Comparison of ENCODE assay signal across 10 cellular contexts in genomic region chr12:109944975-109945374, GRCh38. TPM values are rescaled to one million over a fixed set of nuclear protein-coding genes. Genes with fewer than 3 reads are reported as not detected.
DNase-seq lines count a peak whose midpoint lies in the region; ATAC-seq, FAIRE-seq and TF ChIP-seq lines count a peak whose summit lies in the region.
"Had no signal": no experiment of that assay in that cellular context is flagged by ENCODE, and none has a peak within 500 bp of the region (broad histone marks: within the 10 kb centered on the region; RNA-seq: fewer than 3 reads in every experiment).

No MANE protein-coding gene starts in this region.

- peak; percentile 74 for ATAC-seq in HepG2
- no peak for ATAC-seq in HG03457 (IDR thresholded peaks at IDR 0.05; ENCODE audit: unreplicated experiment)
- no peak for ATAC-seq in GM19395 (IDR thresholded peaks at IDR 0.05; ENCODE audit: unreplicated experiment)
- ATAC-seq: mucosa of descending colon had no signal

- no peak overlapping the region for H2AFZ ChIP-seq in HepG2 (ENCODE audit: low read length)

- H4K20me1 ChIP-seq in HepG2 (ENCODE audit: insufficient read depth, low read length), result no peaks in the 10 kb centered on the region

- H3K4me2 ChIP-seq in HepG2 (ENCODE audit: low read depth, low read length), result 0 out of 2 replicates have a peak overlapping the region, but pooled peaks have one; percentile 26

- CTCF ChIA-PET in HepG2 (lab: Yijun Ruan, JAX; ENCODE audit: low intra/inter-chr PET ratio, low total read pairs), result no interaction called here

- no peaks in the 10 kb centered on the region for H3K79me2 ChIP-seq in HepG2 (ENCODE audit: insufficient read depth, low read length)

- H3K27ac ChIP-seq in HepG2 (ENCODE audit: extremely low read length, insufficient read depth, low read length), result peak overlapping the region; percentile 46
- peak overlapping the region; percentile 17 for H3K27ac ChIP-seq in substantia nigra (ENCODE audit: low read depth, low read length, poor library complexity, severe bottlenecking)
- H3K27ac ChIP-seq: colonic mucosa had no signal

- POLR2A ChIA-PET in HepG2 (lab: Yijun Ruan, JAX), result no interaction called here

- H3K9ac ChIP-seq in HepG2 (ENCODE audit: insufficient read depth, low read depth, low read length), result no peak overlapping the region

- intact Hi-C loops in HepG2 (cut with micrococcal nuclease; ENCODE audit: unreplicated experiment), result loop anchor here (5.0 kb wide), 1 partner anchor 52 kb away; the partner anchor contains the start of genes ANKRD13A and GIT2

- peaks cover 66% of the 10 kb centered on the region for H3K4me1 ChIP-seq in HepG2 (ENCODE audit: insufficient read depth, low read length)

- TF ChIP-seq CTCF in epithelial cell of esophagus (IDR thresholded peaks at IDR 0.05; ENCODE audit: insufficient read depth, low read depth, low read length, missing control alignments), result no peak
- peak; percentile 50 for TF ChIP-seq CTCF in HepG2 (CRISPR knock-in tag; IDR thresholded peaks at IDR 0.05)

- in situ Hi-C loops in HepG2 (cut with HindIII; ENCODE audit: extremely low pct_ligation_motif_present, low pct_unique_long_range_greater_than_20kb), result no loop called here

- peak; percentile 76 for FAIRE-seq in HepG2 (lab: Jason Lieb, UNC)

- no peaks in the 10 kb centered on the region for H3K27me3 ChIP-seq in HepG2 (ENCODE audit: control insufficient read depth in 1 of 2, insufficient read depth in 2 of 2, low read length in 2 of 2)
- H3K27me3 ChIP-seq: colonic mucosa had no signal

- no peak for TF ChIP-seq RAD21 in HepG2 (CRISPR knock-in tag; IDR thresholded peaks at IDR 0.05)

- no peak overlapping the region for H3K4me3 ChIP-seq in epithelial cell of esophagus (ENCODE audit: low read length)
- no peak overlapping the region for H3K4me3 ChIP-seq in HepG2 (replicated peaks in 1 of 3; ENCODE audit: insufficient read depth in 1 of 3, low read depth in 2 of 3, low read length in 3 of 3)
- H3K4me3 ChIP-seq: colonic mucosa, mucosa of descending colon had no signal

- 63% methylated on average over 13 of the region's 13 CpGs for WGBS in HepG2 (ENCODE audit: low lambda C conversion rate)

- BruUV-seq in HepG2 (replicated peaks; lab: Mats Ljungman, UMichigan), result no TSS peak

- no peak for TF ChIP-seq POLR2A in HepG2 (IDR thresholded peaks at IDR 0.05; ENCODE audit: insufficient read depth in 1 of 2, low read depth in 2 of 2, low read length in 2 of 2)

- peaks cover 1 to 12% of the 10 kb centered on the region in 2 experiments for H3K36me3 ChIP-seq in HepG2 (replicated peaks in 1 of 2; ENCODE audit: control insufficient read depth in 1 of 2, insufficient read depth in 2 of 2, low read length in 2 of 2)
- H3K36me3 ChIP-seq: colonic mucosa had no signal

- DNase-seq in SK-N-DZ (ENCODE audit: low spot score) (peak; percentile 35), epithelial cell of esophagus (ENCODE audit: low read depth) (peak; percentile 67), HepG2 (ENCODE audit: low spot score) (peak; percentile 58), substantia nigra (lab: John Stamatoyannopoulos, UW) (peak in 16 of 49 donors; percentile 5 to 42 (median 18)), NK-92 (lab: John Stamatoyannopoulos, UW; ENCODE audit: unreplicated experiment) (no peak)
- DNase-seq: colonic mucosa, mucosa of descending colon, NCI-H1417 had no signal

- TF ChIP-seq EP300 in HepG2 (IDR thresholded peaks at IDR 0.05; ENCODE audit: low read depth in 2 of 2, low read length in 2 of 2), result no peak
- no peak for TF ChIP-seq EP300 in HepG2 (CRISPR knock-in tag; IDR thresholded peaks at IDR 0.05; ENCODE audit: borderline replicate concordance)

- H3K9me3 ChIP-seq in HepG2 (ENCODE audit: low read length), result no peaks in the 10 kb centered on the region
- H3K9me3 ChIP-seq: colonic mucosa, mucosa of descending colon had no signal

TF ChIP-seq in HepG2, 621 proteins besides CTCF, POLR2A, EP300 and RAD21 (continues in another document):
- no peak for TF ChIP-seq JUND (CRISPR knock-in tag; IDR thresholded peaks at IDR 0.05)

RNA-seq across cellular contexts. Expression of gene TCHP, which starts 44.9 kb away (rescaled TPM):
- polyA plus RNA-seq in SK-N-DZ (2014; cell fraction: cytosol; rRNA removed), result 18.7 and 22.4 TPM in 2 replicates
- 39.2 and 53.2 TPM in 2 replicates for polyA plus RNA-seq in SK-N-DZ (2014; cell fraction: nucleus; rRNA removed)
- total RNA-seq in HepG2 (2016; rRNA removed; fragmentation: Illumina TruSeq; extraction: Trizol), result 10.4 and 12.2 TPM in 2 replicates
- total RNA-seq in HepG2 (2016; cell fraction: cytosol; rRNA removed; fragmentation: Illumina TruSeq; extraction: Trizol; ENCODE audit: low read depth), result 2.5 and 2.6 TPM in 2 replicates
- 8.5 and 11.7 TPM in 2 replicates for total RNA-seq in HepG2 (2016; cell fraction: insoluble cytoplasmic fraction; rRNA removed; fragmentation: Illumina TruSeq; extraction: Trizol)
- total RNA-seq in HepG2 (2016; cell fraction: membrane; rRNA removed; fragmentation: Illumina TruSeq; extraction: Trizol), result 5.2 and 5.6 TPM in 2 replicates
- 12.5 and 13.8 TPM in 2 replicates for total RNA-seq in HepG2 (2016; cell fraction: nucleus; rRNA removed; fragmentation: Illumina TruSeq; extraction: Trizol)
- 6.3 and 6.7 TPM in 2 replicates for polyA plus RNA-seq in HepG2 (2011; rRNA removed)
- polyA plus RNA-seq in HepG2 (2011; cell fraction: cytosol; rRNA removed), result 4.3 and 5.7 TPM in 2 replicates
- polyA plus RNA-seq in HepG2 (2011; cell fraction: nucleus; rRNA removed), result 32.3 and 36.3 TPM in 2 replicates
- 7.6 and 9.7 TPM in 2 replicates for polyA plus RNA-seq in HepG2 (2012)
- polyA plus RNA-seq in HepG2 (2016; cell fraction: cytosol; fragmentation: Illumina TruSeq; extraction: Trizol; ENCODE audit: low read depth), result 1.2 and 1.4 TPM in 2 replicates
- 11.8 and 12.5 TPM in 2 replicates for polyA plus RNA-seq in HepG2 (2016; cell fraction: insoluble cytoplasmic fraction; fragmentation: Illumina TruSeq; extraction: Trizol; ENCODE audit: low read depth)
- 3.1 and 3.4 TPM in 2 replicates for polyA plus RNA-seq in HepG2 (2016; cell fraction: membrane; fragmentation: Illumina TruSeq; extraction: Trizol; ENCODE audit: low read depth)
- 29.5 and 29.6 TPM in 2 replicates for polyA plus RNA-seq in HepG2 (2016; cell fraction: nucleus; fragmentation: Illumina TruSeq; extraction: Trizol; ENCODE audit: insufficient read depth, low read depth)
- 5.0 and 14.9 TPM in 2 replicates for polyA minus RNA-seq in HepG2 (2011; rRNA and poly(A)+ RNA removed; ENCODE audit: low replicate concordance)
- 1.4 and 1.7 TPM in 2 replicates for polyA minus RNA-seq in HepG2 (2011; cell fraction: cytosol; rRNA and poly(A)+ RNA removed)
- 11.3 and 11.8 TPM in 2 replicates for polyA minus RNA-seq in HepG2 (2011; cell fraction: nucleus; rRNA and poly(A)+ RNA removed)

RNA-seq across cellular contexts. Expression of gene GIT2, which starts 51.2 kb away (rescaled TPM):
- polyA plus RNA-seq in SK-N-DZ (2014; cell fraction: cytosol; rRNA removed), result 11.4 and 14.0 TPM in 2 replicates
- polyA plus RNA-seq in SK-N-DZ (2014; cell fraction: nucleus; rRNA removed), result 19.4 and 29.2 TPM in 2 replicates
- total RNA-seq in HepG2 (2016; rRNA removed; fragmentation: Illumina TruSeq; extraction: Trizol), result 15.2 and 18.4 TPM in 2 replicates
- 6.4 and 7.3 TPM in 2 replicates for total RNA-seq in HepG2 (2016; cell fraction: cytosol; rRNA removed; fragmentation: Illumina TruSeq; extraction: Trizol; ENCODE audit: low read depth)
- 14.1 and 17.8 TPM in 2 replicates for total RNA-seq in HepG2 (2016; cell fraction: insoluble cytoplasmic fraction; rRNA removed; fragmentation: Illumina TruSeq; extraction: Trizol)
- 9.0 and 9.5 TPM in 2 replicates for total RNA-seq in HepG2 (2016; cell fraction: membrane; rRNA removed; fragmentation: Illumina TruSeq; extraction: Trizol)
- 31.9 and 34.5 TPM in 2 replicates for total RNA-seq in HepG2 (2016; cell fraction: nucleus; rRNA removed; fragmentation: Illumina TruSeq; extraction: Trizol)
- polyA plus RNA-seq in HepG2 (2011; rRNA removed), result 18.7 and 19.8 TPM in 2 replicates
- polyA plus RNA-seq in HepG2 (2011; cell fraction: cytosol; rRNA removed), result 9.5 and 12.3 TPM in 2 replicates
- 50.5 and 56.5 TPM in 2 replicates for polyA plus RNA-seq in HepG2 (2011; cell fraction: nucleus; rRNA removed)
- 14.5 and 15.2 TPM in 2 replicates for polyA plus RNA-seq in HepG2 (2012)
- polyA plus RNA-seq in HepG2 (2016; cell fraction: cytosol; fragmentation: Illumina TruSeq; extraction: Trizol; ENCODE audit: low read depth), result 0.65 and 0.83 TPM in 2 replicates
- 11.7 and 12.8 TPM in 2 replicates for polyA plus RNA-seq in HepG2 (2016; cell fraction: insoluble cytoplasmic fraction; fragmentation: Illumina TruSeq; extraction: Trizol; ENCODE audit: low read depth)
- polyA plus RNA-seq in HepG2 (2016; cell fraction: membrane; fragmentation: Illumina TruSeq; extraction: Trizol; ENCODE audit: low read depth), result 2.2 and 2.5 TPM in 2 replicates
- 59.1 and 66.0 TPM in 2 replicates for polyA plus RNA-seq in HepG2 (2016; cell fraction: nucleus; fragmentation: Illumina TruSeq; extraction: Trizol; ENCODE audit: insufficient read depth, low read depth)
- 26.7 and 35.9 TPM in 2 replicates for polyA minus RNA-seq in HepG2 (2011; rRNA and poly(A)+ RNA removed; ENCODE audit: low replicate concordance)
- 11.9 and 13.6 TPM in 2 replicates for polyA minus RNA-seq in HepG2 (2011; cell fraction: cytosol; rRNA and poly(A)+ RNA removed)
- 90.6 and 102 TPM in 2 replicates for polyA minus RNA-seq in HepG2 (2011; cell fraction: nucleus; rRNA and poly(A)+ RNA removed)

RNA-seq across cellular contexts. Expression of gene ANKRD13A, which starts 54.3 kb away (rescaled TPM):
- polyA plus RNA-seq in SK-N-DZ (2014; cell fraction: cytosol; rRNA removed), result 40.7 and 64.8 TPM in 2 replicates
- polyA plus RNA-seq in SK-N-DZ (2014; cell fraction: nucleus; rRNA removed), result 70.7 and 95.2 TPM in 2 replicates
- total RNA-seq in HepG2 (2016; rRNA removed; fragmentation: Illumina TruSeq; extraction: Trizol), result 34.1 and 40.7 TPM in 2 replicates
- total RNA-seq in HepG2 (2016; cell fraction: cytosol; rRNA removed; fragmentation: Illumina TruSeq; extraction: Trizol; ENCODE audit: low read depth), result 19.2 and 22.0 TPM in 2 replicates
- total RNA-seq in HepG2 (2016; cell fraction: insoluble cytoplasmic fraction; rRNA removed; fragmentation: Illumina TruSeq; extraction: Trizol), result 35.8 and 44.1 TPM in 2 replicates
- total RNA-seq in HepG2 (2016; cell fraction: membrane; rRNA removed; fragmentation: Illumina TruSeq; extraction: Trizol), result 36.6 and 37.4 TPM in 2 replicates
- 27.2 and 29.0 TPM in 2 replicates for total RNA-seq in HepG2 (2016; cell fraction: nucleus; rRNA removed; fragmentation: Illumina TruSeq; extraction: Trizol)
- polyA plus RNA-seq in HepG2 (2011; rRNA removed), result 41.6 and 51.0 TPM in 2 replicates
- 36.8 and 47.0 TPM in 2 replicates for polyA plus RNA-seq in HepG2 (2011; cell fraction: cytosol; rRNA removed)
- 90.0 and 92.3 TPM in 2 replicates for polyA plus RNA-seq in HepG2 (2011; cell fraction: nucleus; rRNA removed)
- polyA plus RNA-seq in HepG2 (2012), result 36.3 and 37.0 TPM in 2 replicates
- polyA plus RNA-seq in HepG2 (2016; cell fraction: cytosol; fragmentation: Illumina TruSeq; extraction: Trizol; ENCODE audit: low read depth), result 6.9 and 7.4 TPM in 2 replicates
- polyA plus RNA-seq in HepG2 (2016; cell fraction: insoluble cytoplasmic fraction; fragmentation: Illumina TruSeq; extraction: Trizol; ENCODE audit: low read depth), result 32.2 and 35.3 TPM in 2 replicates
- polyA plus RNA-seq in HepG2 (2016; cell fraction: membrane; fragmentation: Illumina TruSeq; extraction: Trizol; ENCODE audit: low read depth), result 19.0 and 20.8 TPM in 2 replicates
- polyA plus RNA-seq in HepG2 (2016; cell fraction: nucleus; fragmentation: Illumina TruSeq; extraction: Trizol; ENCODE audit: insufficient read depth, low read depth), result 53.7 and 57.1 TPM in 2 replicates
- 40.3 and 72.5 TPM in 2 replicates for polyA minus RNA-seq in HepG2 (2011; rRNA and poly(A)+ RNA removed; ENCODE audit: low replicate concordance)
- polyA minus RNA-seq in HepG2 (2011; cell fraction: cytosol; rRNA and poly(A)+ RNA removed), result 27.5 and 31.2 TPM in 2 replicates
- 41.3 and 58.9 TPM in 2 replicates for polyA minus RNA-seq in HepG2 (2011; cell fraction: nucleus; rRNA and poly(A)+ RNA removed)
